In genomic region chr2:237307495-237307894, GRCh38 we compare ENCODE assay signal across 19 cellular contexts.
DNase-seq lines count a peak whose midpoint lies in the region; ATAC-seq and TF ChIP-seq lines count a peak whose summit lies in the region.
"Had no signal": no experiment of that assay in that cellular context is flagged by ENCODE, and none has a peak within 500 bp of the region (broad histone marks: within the 10 kb centered on the region; RNA-seq: fewer than 3 reads in every experiment).

No MANE protein-coding gene starts in this region.

- no peak for TF ChIP-seq CTCF in GM23338 (conservative IDR thresholded peaks at IDR 0.05; ENCODE audit: low read depth in 2 of 2)
- peak; percentile 18 for TF ChIP-seq CTCF in chondrocyte (IDR thresholded peaks at IDR 0.05)

- H3K9me3 Mint-ChIP-seq in GM23338, result peaks cover 23% of the 10 kb centered on the region
- peaks cover 12% of the 10 kb centered on the region for H3K9me3 Mint-ChIP-seq in chondrocyte (ENCODE audit: low read depth)

- no peak overlapping the region for H3K4ac ChIP-seq in mesendoderm (ENCODE audit: low read depth, low read length)

- no peak overlapping the region for H4K8ac ChIP-seq in mesendoderm (ENCODE audit: low read depth, low read length)

- H3K27ac ChIP-seq in GM23338 (ENCODE audit: low read depth) (no peak overlapping the region), mesendoderm (ENCODE audit: low read depth, low read length) (no peak overlapping the region), skeletal muscle tissue (ENCODE audit: low read depth, low read length) (peak overlapping the region; percentile 6)

- H3K79me1 ChIP-seq in mesendoderm (ENCODE audit: low read length), result no peaks in the 10 kb centered on the region

- H3K27ac Mint-ChIP-seq in GM23338 (no peak overlapping the region), chondrocyte (ENCODE audit: unreplicated experiment) (no peak overlapping the region)

- H3K9ac ChIP-seq in mesendoderm (ENCODE audit: low read length) (no peak overlapping the region), skeletal muscle tissue (ENCODE audit: low read depth in 1 of 3, low read length in 3 of 3) (no peak overlapping the region)

- no peak overlapping the region for H3K4me3 ChIP-seq in GM23338
- no peak overlapping the region for H3K4me3 ChIP-seq in mesendoderm (ENCODE audit: low read length)
- H3K4me3 ChIP-seq in skeletal muscle tissue (ENCODE audit: low read length in 3 of 3), result no peak overlapping the region

- no peak for ATAC-seq in GM23338
- no peak for ATAC-seq in HG02973 (IDR thresholded peaks at IDR 0.05; ENCODE audit: unreplicated experiment)
- ATAC-seq in HG03196 (IDR thresholded peaks at IDR 0.05; ENCODE audit: unreplicated experiment), result no peak

- H2BK15ac ChIP-seq in mesendoderm (replicated peaks; ENCODE audit: low read depth), result no peak overlapping the region

- no CpG with 5 or more reads among the region's 7 CpGs for WGBS in mesendoderm (ENCODE audit: extremely low coverage, insufficient coverage, low lambda C conversion rate)

- H3K4me1 Mint-ChIP-seq in GM23338, result no peaks in the 10 kb centered on the region; the same call in 2 of the 3 replicates
- H3K4me1 Mint-ChIP-seq in chondrocyte (ENCODE audit: low read depth), result peaks cover 55% of the 10 kb centered on the region

- no peaks in the 10 kb centered on the region for H3K36me3 ChIP-seq in GM23338 (ENCODE audit: insufficient read depth)
- no peaks in the 10 kb centered on the region for H3K36me3 ChIP-seq in mesendoderm (ENCODE audit: control insufficient read depth, insufficient read depth, low read length)
- no peaks in the 10 kb centered on the region for H3K36me3 ChIP-seq in skeletal muscle tissue (ENCODE audit: control insufficient read depth in 3 of 3, insufficient read depth in 3 of 3, low read length in 3 of 3)

- H2AFZ ChIP-seq in GM23338, result peak overlapping the region; percentile 7; the same call in 1 of the 2 replicates

- H4K20me1 ChIP-seq in GM23338 (replicated peaks; ENCODE audit: insufficient read depth), result no peaks in the 10 kb centered on the region

- no peak overlapping the region for H2BK120ac ChIP-seq in mesendoderm (ENCODE audit: low read depth, low read length)

- no peaks in the 10 kb centered on the region for H3K27me3 ChIP-seq in GM23338 (ENCODE audit: insufficient read depth)
- H3K27me3 ChIP-seq in mesendoderm (ENCODE audit: insufficient read depth, low read length, poor library complexity), result no peaks in the 10 kb centered on the region
- H3K27me3 ChIP-seq in skeletal muscle tissue (ENCODE audit: control insufficient read depth in 3 of 3, insufficient read depth in 3 of 3, low read length in 3 of 3), result no peaks in the 10 kb centered on the region

- H3K79me2 ChIP-seq in GM23338 (replicated peaks; ENCODE audit: insufficient read depth), result no peaks in the 10 kb centered on the region
- no peaks in the 10 kb centered on the region for H3K79me2 ChIP-seq in mesendoderm (ENCODE audit: control insufficient read depth, insufficient read depth, low read length)

- H2AK5ac ChIP-seq in mesendoderm (ENCODE audit: low read length), result no peak overlapping the region

- H3K9me3 ChIP-seq in skeletal muscle tissue (ENCODE audit: control insufficient read depth in 3 of 3, low read length in 3 of 3), result no peaks in the 10 kb centered on the region

- H3F3A ChIP-seq in GM23338 (replicated peaks; ENCODE audit: low read depth), result no peaks in the 10 kb centered on the region

- 0 out of 2 replicates have a peak, but pooled peaks cover 7% of the 10 kb centered on the region for H3K9me2 ChIP-seq in GM23338 (ENCODE audit: insufficient read depth)

- H3K4me2 ChIP-seq in GM23338 (no peak overlapping the region), mesendoderm (ENCODE audit: low read length) (no peak overlapping the region)

- H3K18ac ChIP-seq in mesendoderm (ENCODE audit: low read length), result no peak overlapping the region

- H4K5ac ChIP-seq in mesendoderm (ENCODE audit: low read length), result no peak overlapping the region

- no peak overlapping the region for H2BK5ac ChIP-seq in mesendoderm (ENCODE audit: low read length)

- no peak overlapping the region for H3K56ac ChIP-seq in mesendoderm (ENCODE audit: low read length)

- H3K36me3 Mint-ChIP-seq in GM23338 (ENCODE audit: low read depth), result peaks cover 13% of the 10 kb centered on the region
- H3K36me3 Mint-ChIP-seq in chondrocyte (ENCODE audit: low read depth), result peaks cover 2% of the 10 kb centered on the region
- H3K36me3 Mint-ChIP-seq: CD14-positive monocyte had no signal

- H3K4me1 ChIP-seq in GM23338 (ENCODE audit: insufficient read depth) (no peaks in the 10 kb centered on the region), mesendoderm (ENCODE audit: control insufficient read depth, low read depth, low read length) (no peaks in the 10 kb centered on the region), skeletal muscle tissue (ENCODE audit: control insufficient read depth in 3 of 3, insufficient read depth in 3 of 3, low read length in 3 of 3) (peaks cover 9 to 12% (median 11%) of the 10 kb centered on the region in 3 donors)

- DNase-seq in GM23338 (ENCODE audit: low spot score) (no peak), chondrocyte (ENCODE audit: low spot score) (peak; percentile 35), mesendoderm (no peak)
- no peak for DNase-seq in stimulated activated naive CD4-positive, alpha-beta T cell treated with Interleukin-2 at 50 U/mL for 16 hours (lab: John Stamatoyannopoulos, UW)
- DNase-seq in stimulated activated CD4-positive, alpha-beta T cell treated with anti-CD3 and anti-CD28 coated beads, Interleukin-12 subunit alpha, Interleukin-12 subunit beta, amount 100 ng/mL, for 4 hours, result no peak
- DNase-seq: COR-L47; GOT3; KBM-7; MV-4-11; NCI-H1417 treated with DMSO at 0.1 percent for 48 hours; NCI-H2029; NCI-H2171; NCI-H446 treated with DMSO at 0.1 percent for 48 hours; NK-92 treated with Interleukin-12 subunit alpha and Interleukin-12 subunit beta, amount 100 ng/mL, for 24 hours; SHP77 treated with DMSO at 0.1 percent for 48 hours had no signal

- H3K27me3 Mint-ChIP-seq in GM23338 (ENCODE audit: insufficient read depth, low read depth, poor library complexity), result peaks cover under 1% of the 10 kb centered on the region
- H3K27me3 Mint-ChIP-seq in chondrocyte (ENCODE audit: low read depth), result no peaks in the 10 kb centered on the region

- H3K23ac ChIP-seq in mesendoderm (ENCODE audit: low read length), result peak overlapping the region; percentile 80

- no peak overlapping the region for H3K4me3 Mint-ChIP-seq in GM23338
- no peak overlapping the region for H3K4me3 Mint-ChIP-seq in chondrocyte (ENCODE audit: unreplicated experiment)

TF ChIP-seq in GM23338, 12 proteins besides CTCF, POLR2A, EP300 and RAD21 (continues in another document):
- no peak for TF ChIP-seq CREB1 (CRISPR knock-in tag; IDR thresholded peaks at IDR 0.05; ENCODE audit: low read depth)
- no peak for TF ChIP-seq STAT1 (IDR thresholded peaks at IDR 0.05; ENCODE audit: unreplicated experiment)
- TF ChIP-seq POLR2AphosphoS5 (IDR thresholded peaks at IDR 0.05; ENCODE audit: low read depth), result no peak
- no peak for TF ChIP-seq ETS1 (IDR thresholded peaks at IDR 0.05)
- TF ChIP-seq NANOG (IDR thresholded peaks at IDR 0.05; ENCODE audit: borderline replicate concordance), result no peak
- no peak for TF ChIP-seq JUNB (IDR thresholded peaks at IDR 0.05; ENCODE audit: unreplicated experiment)
